6 cellular contexts compared by ENCODE assay signal in the genomic region with DNA sequence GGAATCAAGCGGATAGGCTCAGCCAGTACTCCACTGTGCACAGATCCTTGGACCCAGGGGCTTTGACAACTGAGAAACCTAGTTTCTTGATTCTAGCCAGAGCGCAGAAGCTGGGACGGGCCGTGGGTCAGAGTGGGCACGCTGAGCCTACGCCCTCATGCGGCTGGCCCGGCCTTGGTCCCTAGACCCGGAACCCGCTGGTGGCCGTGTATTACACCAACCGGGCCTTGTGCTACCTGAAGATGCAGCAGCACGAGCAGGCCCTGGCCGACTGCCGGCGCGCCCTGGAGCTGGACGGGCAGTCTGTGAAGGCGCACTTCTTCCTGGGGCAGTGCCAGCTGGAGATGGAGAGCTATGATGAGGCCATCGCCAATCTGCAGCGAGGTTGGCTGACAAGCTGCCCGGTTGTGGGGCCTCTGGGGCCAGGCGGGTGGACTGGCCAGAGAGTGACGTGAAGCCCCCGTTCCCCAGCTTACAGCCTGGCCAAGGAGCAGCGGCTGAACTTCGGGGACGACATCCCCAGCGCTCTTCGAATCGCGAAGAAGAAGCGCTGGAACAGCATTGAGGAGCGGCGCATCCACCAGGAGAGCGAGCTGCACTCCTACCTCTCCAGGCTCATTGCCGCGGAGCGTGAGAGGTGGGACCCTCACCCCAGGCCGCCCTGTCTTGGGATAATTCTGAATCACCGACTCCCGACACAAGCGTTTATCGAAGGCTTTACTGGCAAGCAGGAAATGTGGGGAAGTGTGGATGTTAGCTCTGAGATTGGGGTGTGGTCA. TPM values are rescaled to one million over a fixed set of nuclear protein-coding genes. Genes with fewer than 3 reads are reported as not detected.
DNase-seq lines count a peak whose midpoint lies in the region; ATAC-seq and TF ChIP-seq lines count a peak whose summit lies in the region.

No MANE protein-coding gene starts in this region.

- DNase-seq in BJ (ENCODE audit: low read depth) (no peak), KG1 (lab: John Stamatoyannopoulos, UW) (peak; percentile 4), chondrocyte (ENCODE audit: low spot score) (no peak), osteocyte (ENCODE audit: extremely low spot score, unreplicated experiment) (no peak)
- no peak for DNase-seq in stimulated activated CD4-positive, alpha-beta T cell treated with anti-CD3 and anti-CD28 coated beads, Interleukin-4, amount 100 ng/mL, for 4 hours

- CTCF ChIA-PET in BJ (lab: Yijun Ruan, JAX) = interaction anchor here (1.3 to 4.5 kb wide), 3 partner anchors 14 to 39 kb away, joined by 4 to 20 read pairs (median 7); a partner anchor contains a TSS

- no peak for ATAC-seq in GM18867 (IDR thresholded peaks at IDR 0.05; ENCODE audit: unreplicated experiment)

- H3K36me3 ChIP-seq in BJ (ENCODE audit: control insufficient read depth, insufficient read depth, low read length) = peaks cover 21% of the 10 kb centered on the region

- H3K4me3 ChIP-seq in BJ (ENCODE audit: low read depth, low read length) = peak overlapping the region; percentile 69

- H3K4me3 Mint-ChIP-seq in chondrocyte (ENCODE audit: unreplicated experiment) (peak overlapping the region; percentile 75), osteocyte (ENCODE audit: unreplicated experiment) (peak overlapping the region; percentile 81)

- peak overlapping the region; percentile 71 for H3K27ac Mint-ChIP-seq in chondrocyte (ENCODE audit: unreplicated experiment)
- peak overlapping the region; percentile 72 for H3K27ac Mint-ChIP-seq in osteocyte (ENCODE audit: unreplicated experiment)

- H3K9me3 Mint-ChIP-seq in chondrocyte (ENCODE audit: low read depth) (no peaks in the 10 kb centered on the region), osteocyte (ENCODE audit: unreplicated experiment) (no peaks in the 10 kb centered on the region)

- H3K27me3 ChIP-seq in BJ (ENCODE audit: control insufficient read depth, insufficient read depth, low read length) = no peaks in the 10 kb centered on the region

- TF ChIP-seq CTCF in BJ (IDR thresholded peaks at IDR 0.05; ENCODE audit: insufficient read depth, low read depth, low read length) = peak; percentile 21; the same call in 1 of the 2 replicates
- peak; percentile 38 for TF ChIP-seq CTCF in chondrocyte (IDR thresholded peaks at IDR 0.05)
- no peak for TF ChIP-seq CTCF in osteocyte (IDR thresholded peaks at IDR 0.05)

- H3K36me3 Mint-ChIP-seq in chondrocyte (ENCODE audit: low read depth) (peaks cover 10% of the 10 kb centered on the region), osteocyte (ENCODE audit: unreplicated experiment) (peaks cover 13% of the 10 kb centered on the region)

- H3K4me1 Mint-ChIP-seq in chondrocyte (ENCODE audit: low read depth) (peaks cover 38% of the 10 kb centered on the region), osteocyte (ENCODE audit: unreplicated experiment) (peaks cover 22% of the 10 kb centered on the region)

- H3K27me3 Mint-ChIP-seq in chondrocyte (ENCODE audit: low read depth) (no peaks in the 10 kb centered on the region), osteocyte (ENCODE audit: unreplicated experiment) (no peaks in the 10 kb centered on the region)

- POLR2A ChIA-PET in BJ (lab: Charles Lee) = no interaction called here

RNA-seq across cellular contexts. Expression of a gene that starts 0.9 kb away (rescaled TPM):
- polyA plus RNA-seq in BJ (2011; rRNA removed) = 75.9 and 148 TPM in 2 replicates
- 26.5 and 29.5 TPM in 2 replicates for polyA minus RNA-seq in BJ (2011; rRNA and poly(A)+ RNA removed)
- total RNA-seq in chondrocyte = 89.7 to 139 TPM (median 96.1 TPM) in 3 replicates
- total RNA-seq in osteocyte = 109 and 116 TPM in 2 replicates

RNA-seq across cellular contexts. Expression of a gene that starts 3.0 kb away (rescaled TPM):
- polyA plus RNA-seq in BJ (2011; rRNA removed) = 54.8 and 91.8 TPM in 2 replicates
- 19.1 and 22.7 TPM in 2 replicates for polyA minus RNA-seq in BJ (2011; rRNA and poly(A)+ RNA removed)
- total RNA-seq in chondrocyte = 38.8 to 56.5 TPM (median 39.2 TPM) in 3 replicates
- total RNA-seq in osteocyte = 57.6 and 62.1 TPM in 2 replicates

RNA-seq across cellular contexts. Expression of a gene that starts 5.7 kb away (rescaled TPM):
- polyA plus RNA-seq in BJ (2011; rRNA removed) = 0.74 and 1.3 TPM in 2 replicates
- polyA minus RNA-seq in BJ (2011; rRNA and poly(A)+ RNA removed) = 0.21 and 0.33 TPM in 2 replicates
- total RNA-seq in chondrocyte (1.9 to 3.5 TPM (median 3.0 TPM) in 3 replicates), osteocyte (3.6 and 5.4 TPM in 2 replicates)

RNA-seq across cellular contexts. Expression of a gene that starts 9.0 kb away (rescaled TPM):
- polyA plus RNA-seq in BJ (2011; rRNA removed) = 2.2 and 3.7 TPM in 2 replicates
- polyA minus RNA-seq in BJ (2011; rRNA and poly(A)+ RNA removed) = 2.4 and 2.8 TPM in 2 replicates
- total RNA-seq in chondrocyte (12.6 to 17.7 TPM (median 13.7 TPM) in 3 replicates), osteocyte (19.4 and 19.9 TPM in 2 replicates)

RNA-seq across cellular contexts. Expression of a gene that starts 13.2 kb away (rescaled TPM):
- 37.1 and 81.7 TPM in 2 replicates for polyA plus RNA-seq in BJ (2011; rRNA removed)
- 20.6 and 37.4 TPM in 2 replicates for polyA minus RNA-seq in BJ (2011; rRNA and poly(A)+ RNA removed)
- total RNA-seq in chondrocyte (101 to 109 TPM (median 106 TPM) in 3 replicates), osteocyte (125 and 126 TPM in 2 replicates)
